12 cellular contexts compared by ENCODE assay signal in the genomic region with DNA sequence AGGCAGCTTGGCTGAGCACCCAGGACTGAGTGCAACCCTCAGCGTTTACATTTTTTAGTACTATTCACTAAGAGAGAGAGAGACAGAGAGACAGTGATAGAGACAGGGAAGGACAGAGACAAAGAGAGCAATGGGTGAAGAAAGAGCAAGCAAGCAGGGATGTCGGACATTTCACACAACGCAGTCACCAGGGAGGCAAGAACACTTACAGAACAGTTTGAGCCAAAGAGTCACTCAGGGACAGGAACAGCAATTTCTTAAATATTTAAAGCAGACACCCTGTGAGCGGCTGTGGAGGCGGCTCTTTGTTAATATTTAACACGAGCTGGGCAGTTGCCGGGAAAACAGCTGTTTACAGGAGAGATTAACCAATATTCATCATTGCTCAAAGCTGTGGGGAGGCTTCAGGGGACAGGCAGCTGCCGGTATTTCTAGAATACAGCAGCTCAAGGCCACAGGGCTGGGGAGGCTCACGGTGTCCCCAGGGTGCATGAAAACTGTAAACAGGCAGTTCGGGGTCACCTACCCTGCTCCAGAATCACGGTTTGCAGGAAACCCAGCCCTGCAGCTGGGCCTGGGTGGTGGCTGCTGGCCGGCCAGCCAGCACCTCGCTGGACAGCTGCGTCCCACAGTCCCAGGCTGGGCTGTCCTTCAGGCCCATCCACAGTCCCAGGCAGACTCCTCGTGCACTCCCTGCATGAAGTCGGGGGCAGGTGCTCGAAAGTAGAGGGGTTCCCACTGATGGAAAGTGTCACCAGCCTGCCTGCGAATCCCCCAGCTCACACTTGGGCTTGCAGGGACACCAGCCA. TPM values are rescaled to one million over a fixed set of nuclear protein-coding genes. Genes with fewer than 3 reads are reported as not detected.
DNase-seq lines count a peak whose midpoint lies in the region; ATAC-seq and TF ChIP-seq lines count a peak whose summit lies in the region.
"Had no signal": no experiment of that assay in that cellular context is flagged by ENCODE, and none has a peak within 500 bp of the region (broad histone marks: within the 10 kb centered on the region; RNA-seq: fewer than 3 reads in every experiment).

No MANE protein-coding gene starts in this region.

- H3K79me2 ChIP-seq in PC-3 (ENCODE audit: low read length): no peaks in the 10 kb centered on the region

- H3K14ac ChIP-seq in neuronal stem cell (ENCODE audit: low read length): no peak overlapping the region

- TF ChIP-seq CTCF in fibroblast of villous mesenchyme (IDR thresholded peaks at IDR 0.05; ENCODE audit: insufficient read depth, low read depth, low read length): no peak
- TF ChIP-seq CTCF in PC-3 (conservative IDR thresholded peaks at IDR 0.05; ENCODE audit: low read depth, low read length): no peak

- POLR2A ChIA-PET in PC-3 (lab: Charles Lee; ENCODE audit: unreplicated experiment): interaction anchor here (0.7 kb wide), 1 partner anchor 9 kb away, joined by 5 read pairs; no protein-coding TSS in a partner anchor

- H3K36me3 ChIP-seq in BLaER1: no peaks in the 10 kb centered on the region
- no peaks in the 10 kb centered on the region for H3K36me3 ChIP-seq in neuronal stem cell (replicated peaks in 1 of 2; ENCODE audit: control insufficient read depth in 2 of 2, insufficient read depth in 2 of 2, low read length in 2 of 2)
- no peaks in the 10 kb centered on the region for H3K36me3 ChIP-seq in PC-3 (ENCODE audit: low read depth, low read length)

- no peak overlapping the region for H3K27ac Mint-ChIP-seq in T-helper 2 cell treated with Interferon-gamma antibody and Interleukin-4, amounts not matched to agents 5 μg/mL and 100 μg/mL, for 36 hours
- H3K27ac Mint-ChIP-seq: HFFc6; stimulated activated memory B cell treated with anti-CD40 and anti-IgM and Interleukin-4, amounts not matched to agents 10 μg/mL and 1 μg/mL and 100 μg/mL, for 72 hours had no signal

- CTCF ChIA-PET in PC-3 (lab: Charles Lee): no interaction called here

- no peak overlapping the region for H3K4ac ChIP-seq in neuronal stem cell (ENCODE audit: low read length)

- DNase-seq in fibroblast of villous mesenchyme (ENCODE audit: low read depth) (peak; percentile 53), neuronal stem cell (ENCODE audit: low spot score) (no peak), PC-3 (no peak), A172 (ENCODE audit: low spot score) (no peak)
- no peak for DNase-seq in T-helper 2 cell treated with Interferon-gamma antibody and Interleukin-4, amounts not matched to agents 5 μg/mL and 100 μg/mL, for 36 hours (ENCODE audit: low spot score)
- DNase-seq: HFFc6 had no signal

- no peak overlapping the region for H2BK15ac ChIP-seq in neuronal stem cell (ENCODE audit: low read length)

- H3K4me3 Mint-ChIP-seq in T-helper 2 cell treated with Interferon-gamma antibody and Interleukin-4, amounts not matched to agents 5 μg/mL and 100 μg/mL, for 36 hours: no peak overlapping the region
- H3K4me3 Mint-ChIP-seq: HFFc6; stimulated activated memory B cell treated with anti-CD40 and anti-IgM and Interleukin-4, amounts not matched to agents 10 μg/mL and 1 μg/mL and 100 μg/mL, for 72 hours had no signal

- H3K4me1 Mint-ChIP-seq in T-helper 2 cell treated with Interferon-gamma antibody and Interleukin-4, amounts not matched to agents 5 μg/mL and 100 μg/mL, for 36 hours (ENCODE audit: low read depth): no peaks in the 10 kb centered on the region
- H3K4me1 Mint-ChIP-seq: stimulated activated memory B cell treated with anti-CD40 and anti-IgM and Interleukin-4, amounts not matched to agents 10 μg/mL and 1 μg/mL and 100 μg/mL, for 72 hours had no signal

- H3F3A ChIP-seq in PC-3 (ENCODE audit: low read length, unreplicated experiment): no peaks in the 10 kb centered on the region

- peak overlapping the region; percentile 60 for H3K18ac ChIP-seq in neuronal stem cell (ENCODE audit: low read length)

- ATAC-seq in HG03432 (IDR thresholded peaks at IDR 0.05; ENCODE audit: unreplicated experiment) (peak; percentile 50), PC-3 (no peak), HG03571 (IDR thresholded peaks at IDR 0.05; ENCODE audit: unreplicated experiment) (no peak)
- ATAC-seq: stimulated activated memory B cell treated with anti-CD40 and anti-IgM and Interleukin-4, amounts not matched to agents 10 μg/mL and 1 μg/mL and 100 μg/mL, for 72 hours had no signal

- intact Hi-C loops in PC-3 (cut with micrococcal nuclease): no loop called here

- peak overlapping the region; percentile 77 for H3K4me2 ChIP-seq in BLaER1
- no peak overlapping the region for H3K4me2 ChIP-seq in neuronal stem cell (ENCODE audit: insufficient read depth, low read length, poor library complexity, severe bottlenecking)
- H3K4me2 ChIP-seq in PC-3 (ENCODE audit: low read length): no peak overlapping the region
- H3K4me2 ChIP-seq: KMS-11 had no signal

- H3K36me3 Mint-ChIP-seq in T-helper 2 cell treated with Interferon-gamma antibody and Interleukin-4, amounts not matched to agents 5 μg/mL and 100 μg/mL, for 36 hours (ENCODE audit: low read depth): no peaks in the 10 kb centered on the region
- H3K36me3 Mint-ChIP-seq: stimulated activated memory B cell treated with anti-CD40 and anti-IgM and Interleukin-4, amounts not matched to agents 10 μg/mL and 1 μg/mL and 100 μg/mL, for 72 hours had no signal

- H2BK12ac ChIP-seq in neuronal stem cell (ENCODE audit: low read length): no peak overlapping the region

- H3K27me3 ChIP-seq in BLaER1 (no peaks in the 10 kb centered on the region), neuronal stem cell (ENCODE audit: control insufficient read depth in 3 of 3, insufficient read depth in 3 of 3, low read depth in 1 of 3, low read length in 3 of 3) (peaks cover 0 to 6% (median 0%) of the 10 kb centered on the region in 3 experiments), PC-3 (ENCODE audit: low read length) (peaks cover 28% of the 10 kb centered on the region; the same call in 1 of the 2 replicates)

- H2AK5ac ChIP-seq in neuronal stem cell (ENCODE audit: low read depth, low read length): peak overlapping the region; percentile 33

- no peak overlapping the region for H4K91ac ChIP-seq in neuronal stem cell (ENCODE audit: low read depth, low read length, poor library complexity)

- H3K79me1 ChIP-seq in neuronal stem cell (ENCODE audit: low read depth, low read length): no peaks in the 10 kb centered on the region

- peaks cover 5% of the 10 kb centered on the region for H3K27me3 Mint-ChIP-seq in T-helper 2 cell treated with Interferon-gamma antibody and Interleukin-4, amounts not matched to agents 5 μg/mL and 100 μg/mL, for 36 hours (ENCODE audit: low read depth)

- H3K4me1 ChIP-seq in BLaER1 (peaks cover 88% of the 10 kb centered on the region), neuronal stem cell (ENCODE audit: control insufficient read depth in 2 of 2, insufficient read depth in 1 of 2, low read depth in 1 of 2, low read length in 2 of 2) (peaks cover 0 to 6% of the 10 kb centered on the region in 2 donors), PC-3 (ENCODE audit: insufficient read depth, low read length) (peaks cover 4% of the 10 kb centered on the region; the same call in 1 of the 2 replicates)

- WGBS in neuronal stem cell (ENCODE audit: extremely low coverage in 2 of 2, insufficient read length in 2 of 2, insufficient replicate concordance in 1 of 2), 2 donors: no CpG with 5 or more reads among the region's 18 CpGs

- H3K27ac ChIP-seq in BLaER1: peak overlapping the region; percentile 29; the same call in 1 of the 2 replicates
- no peak overlapping the region for H3K27ac ChIP-seq in neuronal stem cell (replicated peaks; ENCODE audit: low read length)
- no peak overlapping the region for H3K27ac ChIP-seq in PC-3 (ENCODE audit: low read length)
- H3K27ac ChIP-seq: C4-2B, KMS-11 had no signal

- H3K9me3 Mint-ChIP-seq in T-helper 2 cell treated with Interferon-gamma antibody and Interleukin-4, amounts not matched to agents 5 μg/mL and 100 μg/mL, for 36 hours: no peaks in the 10 kb centered on the region
- H3K9me3 Mint-ChIP-seq: HFFc6; stimulated activated memory B cell treated with anti-CD40 and anti-IgM and Interleukin-4, amounts not matched to agents 10 μg/mL and 1 μg/mL and 100 μg/mL, for 72 hours had no signal

- no TSS peak for BruUV-seq in PC-3 (replicated peaks; lab: Mats Ljungman, UMichigan)

- no peaks in the 10 kb centered on the region for H3K9me2 ChIP-seq in PC-3 (replicated peaks; ENCODE audit: low read length)

- 0 out of 2 replicates have a peak overlapping the region, but pooled peaks have one; percentile 28 for H3K9ac ChIP-seq in BLaER1
- no peak overlapping the region for H3K9ac ChIP-seq in neuronal stem cell (ENCODE audit: low read depth, low read length, poor library complexity)
- no peak overlapping the region for H3K9ac ChIP-seq in PC-3 (ENCODE audit: low read length)
- H3K9ac ChIP-seq: KMS-11 had no signal

- H3K23ac ChIP-seq in neuronal stem cell (ENCODE audit: low read depth, low read length, poor library complexity): peak overlapping the region; percentile 87

- H4K20me1 ChIP-seq in BLaER1: no peaks in the 10 kb centered on the region
- H4K20me1 ChIP-seq in PC-3 (ENCODE audit: low read length): no peaks in the 10 kb centered on the region

- peak overlapping the region; percentile 82 for H2AFZ ChIP-seq in neuronal stem cell (ENCODE audit: low read length)
- no peak overlapping the region for H2AFZ ChIP-seq in PC-3 (ENCODE audit: low read length)

- H3K9me3 ChIP-seq in BLaER1: no peaks in the 10 kb centered on the region
- H3K9me3 ChIP-seq in neuronal stem cell (replicated peaks in 1 of 2; ENCODE audit: control insufficient read depth in 2 of 2, insufficient read depth in 1 of 2, low read depth in 1 of 2, low read length in 2 of 2): peaks cover 0 to 2% of the 10 kb centered on the region in 2 donors
- no peaks in the 10 kb centered on the region for H3K9me3 ChIP-seq in PC-3 (ENCODE audit: low read length)

- H2BK5ac ChIP-seq in neuronal stem cell (ENCODE audit: low read length): no peak overlapping the region

- no peak overlapping the region for H3K4me3 ChIP-seq in BLaER1
- H3K4me3 ChIP-seq in fibroblast of villous mesenchyme (ENCODE audit: low read depth, low read length): no peak overlapping the region
- no peak overlapping the region for H3K4me3 ChIP-seq in neuronal stem cell (ENCODE audit: low read length in 2 of 2)
- H3K4me3 ChIP-seq in PC-3 (ENCODE audit: low read length): no peak overlapping the region

- no peak overlapping the region for H2BK120ac ChIP-seq in neuronal stem cell (ENCODE audit: low read depth, low read length)

- peak overlapping the region; percentile 52 for H4K8ac ChIP-seq in neuronal stem cell (ENCODE audit: low read depth, low read length)

RNA-seq across cellular contexts. Expression of gene PCSK6, which starts 38.8 kb away (rescaled TPM):
- total RNA-seq in fibroblast of villous mesenchyme (7.7 and 10.4 TPM in 2 replicates), PC-3 (2014; rRNA removed) (2.7 and 3.7 TPM in 2 replicates)
- polyA plus RNA-seq in neuronal stem cell (2013, experiment 1 of 2): 2.0 TPM
- 1.8 TPM for polyA plus RNA-seq in neuronal stem cell (2013, experiment 2 of 2)
- total RNA-seq in A172 (2014; rRNA removed; shearing (Covaris generic)): 5.5 and 10.0 TPM in 2 replicates
- total RNA-seq: HFFc6 had no signal
